ENCODE assay signal across 1 cellular context in genomic region chr3:177357352-177358084, GRCh38.
TF ChIP-seq lines count a peak whose summit lies in the region.

No MANE protein-coding gene starts in this region.

TF ChIP-seq in K562, 482 proteins besides CTCF, POLR2A, EP300 and RAD21 (continued from another document and continues in another):
- TF ChIP-seq NFATC3 (IDR thresholded peaks at IDR 0.05) (peak; percentile 82; the same call in 1 of the 2 replicates), POLR2B (IDR thresholded peaks at IDR 0.05; ENCODE audit: low read depth, partially characterized antibody) (no peak), MTA1 (IDR thresholded peaks at IDR 0.05; ENCODE audit: borderline replicate concordance) (peak; percentile 43; the same call in 1 of the 2 replicates), CC2D1A (IDR thresholded peaks at IDR 0.05) (peak; percentile 63; the same call in 1 of the 2 replicates), TRIM24 (IDR thresholded peaks at IDR 0.05) (peak; percentile 50 to 67; a peak in 2 of 4 replicates), NFIC (IDR thresholded peaks at IDR 0.05) (peak; percentile 59), NFE2 (IDR thresholded peaks at IDR 0.05; ENCODE audit: low read depth) (peak; percentile 79), BMI1 (IDR thresholded peaks at IDR 0.05; ENCODE audit: low read length) (no peak), SMARCE1 (IDR thresholded peaks at IDR 0.05) (peak; percentile 95), STAT5A (IDR thresholded peaks at IDR 0.05; ENCODE audit: borderline replicate concordance, low read length) (peak; percentile 55; the same call in 1 of the 2 replicates), ZNF717 (CRISPR knock-in tag; IDR thresholded peaks at IDR 0.05) (no peak), DPF2 (IDR thresholded peaks at IDR 0.05) (peak; percentile 95), SMAD4 (CRISPR knock-in tag; conservative IDR thresholded peaks at IDR 0.05) (peak; percentile 68; the same call in 1 of the 2 replicates), ZNF408 (CRISPR knock-in tag; IDR thresholded peaks at IDR 0.05; ENCODE audit: low read depth) (no peak), ZC3H4 (CRISPR knock-in tag; IDR thresholded peaks at IDR 0.05; ENCODE audit: borderline replicate concordance) (no peak), SP1 (CRISPR knock-in tag; IDR thresholded peaks at IDR 0.05) (0 out of 2 replicates have a peak, but pooled peaks have one; percentile 33), KDM4B (IDR thresholded peaks at IDR 0.05; ENCODE audit: borderline replicate concordance in 2 of 2, low read depth in 1 of 2) (peak in 1 of 2 experiments; percentile 44; a peak in 1 of 4 replicates), KDM2B (CRISPR knock-in tag; IDR thresholded peaks at IDR 0.05) (peak; percentile 40; the same call in 1 of the 2 replicates), ZBTB7A (IDR thresholded peaks at IDR 0.05; ENCODE audit: borderline replicate concordance, control insufficient read depth, low read depth, low read length) (peak; percentile 82; the same call in 1 of the 2 replicates), BRD9 (IDR thresholded peaks at IDR 0.05; ENCODE audit: low read depth, partially characterized antibody) (peak; percentile 65), MTA3 (IDR thresholded peaks at IDR 0.05; ENCODE audit: borderline replicate concordance) (peak; percentile 75), HDAC3 (IDR thresholded peaks at IDR 0.05; ENCODE audit: borderline replicate concordance, partially characterized antibody) (peak; percentile 79), NFRKB (IDR thresholded peaks at IDR 0.05; ENCODE audit: low read depth) (no peak), ZSCAN29 (IDR thresholded peaks at IDR 0.05) (0 out of 2 replicates have a peak, but pooled peaks have one; percentile 66), ZBTB17 (CRISPR knock-in tag; IDR thresholded peaks at IDR 0.05) (no peak), TAF9B (IDR thresholded peaks at IDR 0.05; ENCODE audit: partially characterized antibody) (peak; percentile 58), TCF7L2 (IDR thresholded peaks at IDR 0.05; ENCODE audit: low read depth, low read length) (no peak), CTBP1 (IDR thresholded peaks at IDR 0.05; ENCODE audit: borderline replicate concordance) (peak; percentile 40; the same call in 1 of the 2 replicates), TCF3 (CRISPR knock-in tag; IDR thresholded peaks at IDR 0.05) (peak; percentile 84), EP400 (IDR thresholded peaks at IDR 0.05) (peak; percentile 70), ARNT (IDR thresholded peaks at IDR 0.05) (peak; percentile 28 to 63), COPS2 (conservative IDR thresholded peaks at IDR 0.05) (no peak), SRF (CRISPR knock-in tag; IDR thresholded peaks at IDR 0.05) (peak in 1 of 2 experiments; percentile 86; a peak in 2 of 4 replicates), SOX6 (IDR thresholded peaks at IDR 0.05) (peak; percentile 98), SPI1 (IDR thresholded peaks at IDR 0.05; ENCODE audit: borderline replicate concordance, low read depth, low read length) (peak; percentile 81), GABPB1 (CRISPR knock-in tag; IDR thresholded peaks at IDR 0.05) (no peak), CXXC5 (CRISPR knock-in tag; IDR thresholded peaks at IDR 0.05) (no peak; the same call in 1 of the 2 replicates), NBN (IDR thresholded peaks at IDR 0.05; ENCODE audit: low read depth) (peak; percentile 46; the same call in 1 of the 2 replicates), MAFK (IDR thresholded peaks at IDR 0.05; ENCODE audit: low read length) (peak; percentile 58; the same call in 1 of the 2 replicates), ZBTB11 (CRISPR knock-in tag; IDR thresholded peaks at IDR 0.05) (peak in 1 of 3 experiments; percentile 34; a peak in 1 of 6 replicates), MLX (CRISPR knock-in tag; conservative IDR thresholded peaks at IDR 0.05) (no peak), LARP7 (IDR thresholded peaks at IDR 0.05) (no peak), ZFP91 (CRISPR knock-in tag; IDR thresholded peaks at IDR 0.05) (peak; percentile 97), MEF2A (IDR thresholded peaks at IDR 0.05; ENCODE audit: control insufficient read depth, low read depth, low read length) (peak; percentile 81), ZZZ3 (IDR thresholded peaks at IDR 0.05) (no peak), FOSL1 (tag; conservative IDR thresholded peaks at IDR 0.05) (peak; percentile 99), ZNF316 (IDR thresholded peaks at IDR 0.05) (no peak), YY1 (IDR thresholded peaks at IDR 0.05; ENCODE audit: borderline replicate concordance in 1 of 3, control insufficient read depth in 1 of 3, extremely low read depth in 1 of 3, insufficient read depth in 3 of 3, insufficient read length in 1 of 3, insufficient replicate concordance in 2 of 3, low read depth in 1 of 3, low read length in 2 of 3) (peak in 2 of 3 experiments; percentile 27 to 44), TFAP4 (CRISPR knock-in tag; IDR thresholded peaks at IDR 0.05; ENCODE audit: borderline replicate concordance) (peak; percentile 63; the same call in 1 of the 2 replicates), ZNF24 (IDR thresholded peaks at IDR 0.05) (peak; percentile 34; the same call in 1 of the 2 replicates), TAF7 (tag; IDR thresholded peaks at IDR 0.05) (no peak), HNRNPK (IDR thresholded peaks at IDR 0.05; ENCODE audit: low read depth, low read length, poor library complexity, severe bottlenecking) (no peak), SMARCA5 (IDR thresholded peaks at IDR 0.05) (no peak), NCOA1 (IDR thresholded peaks at IDR 0.05; ENCODE audit: low read depth) (peak; percentile 20; the same call in 1 of the 2 replicates), FOXM1 (IDR thresholded peaks at IDR 0.05; ENCODE audit: low read depth) (peak; percentile 48), FOXM1 (CRISPR knock-in tag; IDR thresholded peaks at IDR 0.05; ENCODE audit: low read depth) (no peak), MTA2 (IDR thresholded peaks at IDR 0.05; ENCODE audit: low read depth) (peak; percentile 53), ARID1B (IDR thresholded peaks at IDR 0.05) (peak; percentile 92), HNRNPLL (IDR thresholded peaks at IDR 0.05; ENCODE audit: low read depth, low read length, poor library complexity, severe bottlenecking) (no peak), MITF (IDR thresholded peaks at IDR 0.05) (peak; percentile 32; the same call in 1 of the 2 replicates), GATAD2A (IDR thresholded peaks at IDR 0.05) (peak; percentile 88), ZNF165 (CRISPR knock-in tag; IDR thresholded peaks at IDR 0.05; ENCODE audit: borderline replicate concordance) (no peak), CREM (IDR thresholded peaks at IDR 0.05; ENCODE audit: low read depth) (peak; percentile 50), SMARCB1 (IDR thresholded peaks at IDR 0.05; ENCODE audit: insufficient read length, low read depth) (no peak)
- TF ChIP-seq, protein P1, sequence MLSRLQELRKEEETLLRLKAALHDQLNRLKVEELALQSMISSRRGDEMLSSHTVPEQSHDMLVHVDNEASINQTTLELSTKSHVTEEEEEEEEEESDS (CRISPR knock-in tag; IDR thresholded peaks at IDR 0.05) = no peak
- TF ChIP-seq, protein P2, sequence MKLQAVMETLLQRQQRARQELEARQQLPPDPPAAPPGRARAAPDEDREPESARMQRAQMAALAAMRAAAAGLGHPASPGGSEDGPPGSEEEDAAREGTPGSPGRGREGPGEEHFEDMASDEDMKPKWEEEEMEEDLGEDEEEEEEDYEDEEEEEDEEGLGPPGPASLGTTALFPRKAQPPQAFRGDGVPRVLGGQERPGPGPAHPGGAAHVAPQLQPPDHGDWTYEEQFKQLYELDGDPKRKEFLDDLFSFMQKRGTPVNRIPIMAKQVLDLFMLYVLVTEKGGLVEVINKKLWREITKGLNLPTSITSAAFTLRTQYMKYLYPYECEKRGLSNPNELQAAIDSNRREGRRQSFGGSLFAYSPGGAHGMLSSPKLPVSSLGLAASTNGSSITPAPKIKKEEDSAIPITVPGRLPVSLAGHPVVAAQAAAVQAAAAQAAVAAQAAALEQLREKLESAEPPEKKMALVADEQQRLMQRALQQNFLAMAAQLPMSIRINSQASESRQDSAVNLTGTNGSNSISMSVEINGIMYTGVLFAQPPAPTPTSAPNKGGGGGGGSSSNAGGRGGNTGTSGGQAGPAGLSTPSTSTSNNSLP (IDR thresholded peaks at IDR 0.05; ENCODE audit: borderline replicate concordance, low read depth, low read length) = peak; percentile 49; the same call in 1 of the 2 replicates
- TF ChIP-seq, protein P3, sequence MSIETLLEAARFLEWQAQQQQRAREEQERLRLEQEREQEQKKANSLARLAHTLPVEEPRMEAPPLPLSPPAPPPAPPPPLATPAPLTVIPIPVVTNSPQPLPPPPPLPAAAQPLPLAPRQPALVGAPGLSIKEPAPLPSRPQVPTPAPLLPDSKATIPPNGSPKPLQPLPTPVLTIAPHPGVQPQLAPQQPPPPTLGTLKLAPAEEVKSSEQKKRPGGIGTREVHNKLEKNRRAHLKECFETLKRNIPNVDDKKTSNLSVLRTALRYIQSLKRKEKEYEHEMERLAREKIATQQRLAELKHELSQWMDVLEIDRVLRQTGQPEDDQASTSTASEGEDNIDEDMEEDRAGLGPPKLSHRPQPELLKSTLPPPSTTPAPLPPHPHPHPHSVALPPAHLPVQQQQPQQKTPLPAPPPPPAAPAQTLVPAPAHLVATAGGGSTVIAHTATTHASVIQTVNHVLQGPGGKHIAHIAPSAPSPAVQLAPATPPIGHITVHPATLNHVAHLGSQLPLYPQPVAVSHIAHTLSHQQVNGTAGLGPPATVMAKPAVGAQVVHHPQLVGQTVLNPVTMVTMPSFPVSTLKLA (conservative IDR thresholded peaks at IDR 0.05) = peak in 1 of 2 experiments; percentile 53; a peak in 1 of 4 replicates
- TF ChIP-seq, protein P4, sequence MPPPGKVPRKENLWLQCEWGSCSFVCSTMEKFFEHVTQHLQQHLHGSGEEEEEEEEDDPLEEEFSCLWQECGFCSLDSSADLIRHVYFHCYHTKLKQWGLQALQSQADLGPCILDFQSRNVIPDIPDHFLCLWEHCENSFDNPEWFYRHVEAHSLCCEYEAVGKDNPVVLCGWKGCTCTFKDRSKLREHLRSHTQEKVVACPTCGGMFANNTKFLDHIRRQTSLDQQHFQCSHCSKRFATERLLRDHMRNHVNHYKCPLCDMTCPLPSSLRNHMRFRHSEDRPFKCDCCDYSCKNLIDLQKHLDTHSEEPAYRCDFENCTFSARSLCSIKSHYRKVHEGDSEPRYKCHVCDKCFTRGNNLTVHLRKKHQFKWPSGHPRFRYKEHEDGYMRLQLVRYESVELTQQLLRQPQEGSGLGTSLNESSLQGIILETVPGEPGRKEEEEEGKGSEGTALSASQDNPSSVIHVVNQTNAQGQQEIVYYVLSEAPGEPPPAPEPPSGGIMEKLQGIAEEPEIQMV (tag; conservative IDR thresholded peaks at IDR 0.05; ENCODE audit: low read depth) = no peak
